In genomic region chr7:7738177-7738576, GRCh38 we compare ENCODE assay signal across 17 cellular contexts.
"Had no signal": no experiment of that assay in that cellular context is flagged by ENCODE, and none has a peak within 500 bp of the region (broad histone marks: within the 10 kb centered on the region; RNA-seq: fewer than 3 reads in every experiment).

No MANE protein-coding gene starts in this region.

- H3K36me3 ChIP-seq: esophagus squamous epithelium, neutrophil, pancreas, right lobe of liver, thyroid gland had no signal

- H3K9me3 Mint-ChIP-seq: activated naive CD4-positive, alpha-beta T cell treated with anti-CD3 and anti-CD28 coated beads, Interleukin-2, amount 50 U/mL, for 72 hours; activated T-helper 1 cell treated with anti-CD3 and anti-CD28 coated beads, Interleukin-12 subunit alpha, Interleukin-12 subunit beta, Interleukin-2, Interleukin-4 antibody, amounts not matched to agents 30 ng/mL and 10 ng/mL and 1 ng/mL, durations not matched to agents 14 hours and 24 hours and 36 hours; dendritic cell treated with granulocyte-macrophage colony-stimulating factor and Interleukin-4, amounts not matched to agents 40 ng/mL and 50 ng/mL, for 4 days; naive thymus-derived CD8-positive, alpha-beta T cell; T-helper 2 cell treated with Interferon-gamma antibody and Interleukin-4, amounts not matched to agents 5 μg/mL and 100 μg/mL, for 36 hours had no signal

- H3K36me3 Mint-ChIP-seq: activated naive CD4-positive, alpha-beta T cell treated with anti-CD3 and anti-CD28 coated beads, Interleukin-2, amount 50 U/mL, for 72 hours had no signal

- H3K4me1 ChIP-seq: esophagus squamous epithelium, right lobe of liver had no signal

- H3K4me3 ChIP-seq: esophagus squamous epithelium, pancreas, right lobe of liver, thyroid gland had no signal

- H3K27ac ChIP-seq: esophagus squamous epithelium, neutrophil, pancreas, right lobe of liver had no signal

- H3K27me3 Mint-ChIP-seq: activated CD4-positive, alpha-beta T cell treated with anti-CD3 and anti-CD28 coated beads for 36 hours; dendritic cell treated with granulocyte-macrophage colony-stimulating factor and Interleukin-4, amounts not matched to agents 40 ng/mL and 50 ng/mL, for 4 days; naive thymus-derived CD8-positive, alpha-beta T cell had no signal

- DNase-seq: activated CD4-positive, alpha-beta T cell treated with anti-CD3 and anti-CD28 coated beads for 36 hours; activated CD4-positive, alpha-beta T cell treated with anti-CD3 and anti-CD28 coated beads, Interleukin-2, amount 50 U/mL, for 48 hours; activated gamma-delta T cell treated with Interleukin-2 at 50 U/mL for 16 hours; effector CD8-positive, alpha-beta T cell; esophagus squamous epithelium; mesenchymal stem cell; naive thymus-derived CD8-positive, alpha-beta T cell; pancreas; right lobe of liver; stimulated activated naive CD4-positive, alpha-beta T cell treated with Interleukin-2 at 50 U/mL for 16 hours; thyroid gland had no signal

- H3K27me3 ChIP-seq: esophagus squamous epithelium, neutrophil, pancreas, right lobe of liver, thyroid gland had no signal

- H3K9me3 ChIP-seq: esophagus squamous epithelium, neutrophil, pancreas, right lobe of liver, thyroid gland had no signal

- H3K4me3 Mint-ChIP-seq: activated CD4-positive, alpha-beta T cell treated with anti-CD3 and anti-CD28 coated beads for 36 hours; activated T-helper 1 cell treated with anti-CD3 and anti-CD28 coated beads, Interleukin-12 subunit alpha, Interleukin-12 subunit beta, Interleukin-2, Interleukin-4 antibody, amounts not matched to agents 30 ng/mL and 10 ng/mL and 1 ng/mL, durations not matched to agents 14 hours and 24 hours and 36 hours; dendritic cell treated with granulocyte-macrophage colony-stimulating factor and Interleukin-4, amounts not matched to agents 40 ng/mL and 50 ng/mL, for 4 days; naive thymus-derived CD8-positive, alpha-beta T cell; T-helper 2 cell treated with Interferon-gamma antibody and Interleukin-4, amounts not matched to agents 5 μg/mL and 100 μg/mL, for 36 hours had no signal

- FAIRE-seq: pancreas, TTC549 had no signal

- H3K27ac Mint-ChIP-seq: activated CD4-positive, alpha-beta T cell treated with anti-CD3 and anti-CD28 coated beads for 36 hours; activated naive CD4-positive, alpha-beta T cell treated with anti-CD3 and anti-CD28 coated beads, Interleukin-2, amount 50 U/mL, for 72 hours; activated T-helper 1 cell treated with anti-CD3 and anti-CD28 coated beads, Interleukin-12 subunit alpha, Interleukin-12 subunit beta, Interleukin-2, Interleukin-4 antibody, amounts not matched to agents 30 ng/mL and 10 ng/mL and 1 ng/mL, durations not matched to agents 14 hours and 24 hours and 36 hours; dendritic cell treated with granulocyte-macrophage colony-stimulating factor and Interleukin-4, amounts not matched to agents 40 ng/mL and 50 ng/mL, for 4 days; T-helper 2 cell treated with Interferon-gamma antibody and Interleukin-4, amounts not matched to agents 5 μg/mL and 100 μg/mL, for 36 hours had no signal

- ATAC-seq: activated CD4-positive, alpha-beta T cell treated with anti-CD3 and anti-CD28 coated beads for 36 hours; activated naive CD4-positive, alpha-beta T cell treated with anti-CD3 and anti-CD28 coated beads, Interleukin-2, amount 50 U/mL, for 72 hours; naive thymus-derived CD8-positive, alpha-beta T cell had no signal
